Comparison of ENCODE assay signal across 2 cellular contexts in the genomic region with DNA sequence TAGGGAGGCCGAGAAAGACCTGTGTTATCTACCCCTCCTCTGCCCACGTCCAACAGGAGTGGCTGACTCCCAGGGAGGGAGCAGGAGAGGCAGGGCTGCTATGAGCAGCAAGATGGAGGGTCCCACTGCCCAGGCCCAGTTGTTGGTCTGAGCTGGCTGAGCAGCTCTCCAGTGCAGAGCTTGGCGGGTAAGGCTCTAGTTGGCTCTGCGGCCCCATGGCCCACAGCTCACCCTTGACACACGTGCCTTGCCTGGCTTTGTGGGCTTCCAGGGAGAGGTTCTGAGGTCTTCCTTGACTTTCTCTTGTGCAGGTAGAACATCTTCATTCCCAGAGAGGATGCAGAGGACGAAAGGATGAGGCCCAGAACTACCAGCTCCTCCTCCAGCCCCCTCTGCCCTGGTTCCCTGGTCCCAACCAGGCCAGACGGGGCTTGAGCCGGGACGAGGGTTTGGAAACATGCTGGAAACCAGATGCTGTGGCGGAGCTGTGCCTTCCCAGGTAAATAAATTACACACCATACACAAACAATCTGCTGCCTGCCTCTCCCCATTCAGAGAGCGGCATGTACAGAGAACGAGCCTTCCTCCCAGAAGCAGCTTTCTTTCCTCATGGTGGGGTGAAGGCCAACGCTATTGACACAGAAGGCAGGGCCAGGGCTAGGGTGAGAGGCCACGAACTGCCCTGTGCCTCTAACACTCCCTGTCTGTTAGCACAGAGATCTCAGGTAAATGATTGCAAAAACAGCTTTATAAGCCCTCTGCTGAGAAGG.
TF ChIP-seq lines count a peak whose summit lies in the region.

No MANE protein-coding gene starts in this region.

TF ChIP-seq in IMR-90, 13 proteins besides CTCF, POLR2A, EP300 and RAD21:
- TF ChIP-seq, protein P1, sequence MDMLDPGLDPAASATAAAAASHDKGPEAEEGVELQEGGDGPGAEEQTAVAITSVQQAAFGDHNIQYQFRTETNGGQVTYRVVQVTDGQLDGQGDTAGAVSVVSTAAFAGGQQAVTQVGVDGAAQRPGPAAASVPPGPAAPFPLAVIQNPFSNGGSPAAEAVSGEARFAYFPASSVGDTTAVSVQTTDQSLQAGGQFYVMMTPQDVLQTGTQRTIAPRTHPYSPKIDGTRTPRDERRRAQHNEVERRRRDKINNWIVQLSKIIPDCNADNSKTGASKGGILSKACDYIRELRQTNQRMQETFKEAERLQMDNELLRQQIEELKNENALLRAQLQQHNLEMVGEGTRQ (IDR thresholded peaks at IDR 0.05; ENCODE audit: low read depth, low read length), result no peak
- TF ChIP-seq FOS (IDR thresholded peaks at IDR 0.05; ENCODE audit: low read depth, low read length) (no peak), MXI1 (IDR thresholded peaks at IDR 0.05; ENCODE audit: borderline replicate concordance, low read depth, low read length) (no peak), BHLHE40 (IDR thresholded peaks at IDR 0.05; ENCODE audit: low read depth, low read length) (no peak), ELK1 (IDR thresholded peaks at IDR 0.05; ENCODE audit: borderline replicate concordance, low read depth, low read length) (no peak), MAZ (IDR thresholded peaks at IDR 0.05; ENCODE audit: borderline replicate concordance, low read depth, low read length) (no peak), MAFK (IDR thresholded peaks at IDR 0.05; ENCODE audit: low read depth, low read length) (no peak), RFX5 (IDR thresholded peaks at IDR 0.05; ENCODE audit: low read depth, low read length) (no peak), RCOR1 (IDR thresholded peaks at IDR 0.05; ENCODE audit: insufficient replicate concordance, low read length) (no peak), SMC3 (IDR thresholded peaks at IDR 0.05; ENCODE audit: low read depth, low read length) (no peak), CEBPB (IDR thresholded peaks at IDR 0.05; ENCODE audit: low read depth, low read length) (no peak), CHD1 (IDR thresholded peaks at IDR 0.05; ENCODE audit: low read depth, low read length) (no peak), NFE2L2 (IDR thresholded peaks at IDR 0.05; ENCODE audit: low read depth, low read length) (no peak)

TF ChIP-seq in liver, 16 proteins besides CTCF, POLR2A, EP300 and RAD21:
- TF ChIP-seq, protein P2, sequence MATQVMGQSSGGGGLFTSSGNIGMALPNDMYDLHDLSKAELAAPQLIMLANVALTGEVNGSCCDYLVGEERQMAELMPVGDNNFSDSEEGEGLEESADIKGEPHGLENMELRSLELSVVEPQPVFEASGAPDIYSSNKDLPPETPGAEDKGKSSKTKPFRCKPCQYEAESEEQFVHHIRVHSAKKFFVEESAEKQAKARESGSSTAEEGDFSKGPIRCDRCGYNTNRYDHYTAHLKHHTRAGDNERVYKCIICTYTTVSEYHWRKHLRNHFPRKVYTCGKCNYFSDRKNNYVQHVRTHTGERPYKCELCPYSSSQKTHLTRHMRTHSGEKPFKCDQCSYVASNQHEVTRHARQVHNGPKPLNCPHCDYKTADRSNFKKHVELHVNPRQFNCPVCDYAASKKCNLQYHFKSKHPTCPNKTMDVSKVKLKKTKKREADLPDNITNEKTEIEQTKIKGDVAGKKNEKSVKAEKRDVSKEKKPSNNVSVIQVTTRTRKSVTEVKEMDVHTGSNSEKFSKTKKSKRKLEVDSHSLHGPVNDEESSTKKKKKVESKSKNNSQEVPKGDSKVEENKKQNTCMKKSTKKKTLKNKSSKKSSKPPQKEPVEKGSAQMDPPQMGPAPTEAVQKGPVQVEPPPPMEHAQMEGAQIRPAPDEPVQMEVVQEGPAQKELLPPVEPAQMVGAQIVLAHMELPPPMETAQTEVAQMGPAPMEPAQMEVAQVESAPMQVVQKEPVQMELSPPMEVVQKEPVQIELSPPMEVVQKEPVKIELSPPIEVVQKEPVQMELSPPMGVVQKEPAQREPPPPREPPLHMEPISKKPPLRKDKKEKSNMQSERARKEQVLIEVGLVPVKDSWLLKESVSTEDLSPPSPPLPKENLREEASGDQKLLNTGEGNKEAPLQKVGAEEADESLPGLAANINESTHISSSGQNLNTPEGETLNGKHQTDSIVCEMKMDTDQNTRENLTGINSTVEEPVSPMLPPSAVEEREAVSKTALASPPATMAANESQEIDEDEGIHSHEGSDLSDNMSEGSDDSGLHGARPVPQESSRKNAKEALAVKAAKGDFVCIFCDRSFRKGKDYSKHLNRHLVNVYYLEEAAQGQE (IDR thresholded peaks at IDR 0.05), result no peak
- no peak for TF ChIP-seq GABPA (IDR thresholded peaks at IDR 0.05 in 1 of 2, conservative IDR thresholded peaks at IDR 0.05 in 1 of 2)
- TF ChIP-seq RXRA (IDR thresholded peaks at IDR 0.05), result peak; percentile 66 to 78
- peak; percentile 81 for TF ChIP-seq NR2F2 (IDR thresholded peaks at IDR 0.05)
- TF ChIP-seq, protein P3, sequence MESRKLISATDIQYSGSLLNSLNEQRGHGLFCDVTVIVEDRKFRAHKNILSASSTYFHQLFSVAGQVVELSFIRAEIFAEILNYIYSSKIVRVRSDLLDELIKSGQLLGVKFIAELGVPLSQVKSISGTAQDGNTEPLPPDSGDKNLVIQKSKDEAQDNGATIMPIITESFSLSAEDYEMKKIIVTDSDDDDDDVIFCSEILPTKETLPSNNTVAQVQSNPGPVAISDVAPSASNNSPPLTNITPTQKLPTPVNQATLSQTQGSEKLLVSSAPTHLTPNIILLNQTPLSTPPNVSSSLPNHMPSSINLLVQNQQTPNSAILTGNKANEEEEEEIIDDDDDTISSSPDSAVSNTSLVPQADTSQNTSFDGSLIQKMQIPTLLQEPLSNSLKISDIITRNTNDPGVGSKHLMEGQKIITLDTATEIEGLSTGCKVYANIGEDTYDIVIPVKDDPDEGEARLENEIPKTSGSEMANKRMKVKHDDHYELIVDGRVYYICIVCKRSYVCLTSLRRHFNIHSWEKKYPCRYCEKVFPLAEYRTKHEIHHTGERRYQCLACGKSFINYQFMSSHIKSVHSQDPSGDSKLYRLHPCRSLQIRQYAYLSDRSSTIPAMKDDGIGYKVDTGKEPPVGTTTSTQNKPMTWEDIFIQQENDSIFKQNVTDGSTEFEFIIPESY (IDR thresholded peaks at IDR 0.05), result no peak
- TF ChIP-seq FOXA1 (IDR thresholded peaks at IDR 0.05), result peak; percentile 32
- peak; percentile 25 for TF ChIP-seq SP1 (IDR thresholded peaks at IDR 0.05)
- TF ChIP-seq FOXA2 (IDR thresholded peaks at IDR 0.05), result peak; percentile 47
- peak; percentile 27 to 30 for TF ChIP-seq HNF4A (conservative IDR thresholded peaks at IDR 0.05)
